ENCODE assay signal across 20 cellular contexts in genomic region chr7:32536016-32536415, GRCh38. TPM values are rescaled to one million over a fixed set of nuclear protein-coding genes. Genes with fewer than 3 reads are reported as not detected.
A peak's percentile ranks its signal among the peaks of the same experiment; 100 is the strongest.
DNase-seq lines count a peak whose midpoint lies in the region; ATAC-seq and TF ChIP-seq lines count a peak whose summit lies in the region.
"Had no signal": no experiment of that assay in that cellular context is flagged by ENCODE, and none has a peak within 500 bp of the region (broad histone marks: within the 10 kb centered on the region; RNA-seq: fewer than 3 reads in every experiment).

No MANE protein-coding gene starts in this region.

- peaks cover 22% of the 10 kb centered on the region for H3K36me3 Mint-ChIP-seq in activated CD8-positive, alpha-beta T cell treated with anti-CD3 and anti-CD28 coated beads for 36 hours (ENCODE audit: low read depth)
- peaks cover 28% of the 10 kb centered on the region for H3K36me3 Mint-ChIP-seq in activated CD8-positive, alpha-beta T cell treated with anti-CD3 and anti-CD28 coated beads, Interleukin-2, amount 10 ng/mL, durations not matched to agents 7 days and 5 days (ENCODE audit: low read depth)
- H3K36me3 Mint-ChIP-seq in Calu3 (ENCODE audit: insufficient read depth, unreplicated experiment), result peaks cover 11% of the 10 kb centered on the region
- H3K36me3 Mint-ChIP-seq in memory B cell, result peaks cover 3% of the 10 kb centered on the region
- peaks cover 11% of the 10 kb centered on the region for H3K36me3 Mint-ChIP-seq in T-helper 2 cell treated with Interferon-gamma antibody and Interleukin-4, amounts not matched to agents 5 μg/mL and 100 μg/mL, for 36 hours (ENCODE audit: low read depth)

- H3K9me2 ChIP-seq in PC-3 (replicated peaks; ENCODE audit: low read length), result no peaks in the 10 kb centered on the region

- POLR2A ChIA-PET in activated CD8-positive, alpha-beta T cell treated with anti-CD3 and anti-CD28 coated beads for 36 hours (lab: Charles Lee), result interaction anchor here (0.7 to 1.0 kb wide), 2 partner anchors 14 to 32 kb away, joined by 3 read pairs; no protein-coding TSS in a partner anchor
- POLR2A ChIA-PET in activated CD8-positive, alpha-beta T cell treated with anti-CD3 and anti-CD28 coated beads, Interleukin-2, amount 10 ng/mL, durations not matched to agents 7 days and 5 days (lab: Charles Lee), result no interaction called here
- POLR2A ChIA-PET in PC-3 (lab: Charles Lee; ENCODE audit: unreplicated experiment), result interaction anchor here (0.5 kb wide), 1 partner anchor 9 kb away, joined by 3 read pairs; no protein-coding TSS in a partner anchor

- intact Hi-C loops in activated CD8-positive, alpha-beta T cell treated with anti-CD3 and anti-CD28 coated beads for 36 hours (cut with micrococcal nuclease), result no loop called here
- intact Hi-C loops in Calu3 (cut with micrococcal nuclease; ENCODE audit: unreplicated experiment) (loop anchor here (2.0 kb wide), 1 partner anchor 35 kb away; no protein-coding TSS in a partner anchor), PC-3 (cut with micrococcal nuclease) (loop anchor here (2.0 kb wide), 1 partner anchor 35 kb away; no protein-coding TSS in a partner anchor), heart left ventricle (cut with DNase I) (no loop called here)

- H3F3A ChIP-seq in PC-3 (ENCODE audit: low read length, unreplicated experiment), result no peaks in the 10 kb centered on the region

- no peaks in the 10 kb centered on the region for H3K9me3 Mint-ChIP-seq in activated CD8-positive, alpha-beta T cell treated with anti-CD3 and anti-CD28 coated beads for 36 hours
- H3K9me3 Mint-ChIP-seq in activated CD8-positive, alpha-beta T cell treated with anti-CD3 and anti-CD28 coated beads, Interleukin-2, amount 10 ng/mL, durations not matched to agents 7 days and 5 days (ENCODE audit: insufficient read depth), result no peaks in the 10 kb centered on the region
- H3K9me3 Mint-ChIP-seq in Calu3 (ENCODE audit: low read depth, unreplicated experiment) (no peaks in the 10 kb centered on the region), memory B cell (no peaks in the 10 kb centered on the region)
- no peaks in the 10 kb centered on the region for H3K9me3 Mint-ChIP-seq in T-helper 2 cell treated with Interferon-gamma antibody and Interleukin-4, amounts not matched to agents 5 μg/mL and 100 μg/mL, for 36 hours

- peaks cover 18% of the 10 kb centered on the region for H3K4me1 ChIP-seq in PC-3 (ENCODE audit: insufficient read depth, low read length)
- H3K4me1 ChIP-seq in heart left ventricle, result peaks cover 0 to 32% (median 10%) of the 10 kb centered on the region in 12 donors

- no peak for TF ChIP-seq POLR2A in heart left ventricle (IDR thresholded peaks at IDR 0.05)

- BruUV-seq in Calu3 (replicated peaks; lab: Mats Ljungman, UMichigan) (no TSS peak), PC-3 (replicated peaks; lab: Mats Ljungman, UMichigan) (no TSS peak)

- H3K4me2 ChIP-seq in PC-3 (ENCODE audit: low read length), result no peak overlapping the region

- H3K4me3 Mint-ChIP-seq in activated CD8-positive, alpha-beta T cell treated with anti-CD3 and anti-CD28 coated beads for 36 hours, result no peak overlapping the region
- no peak overlapping the region for H3K4me3 Mint-ChIP-seq in activated CD8-positive, alpha-beta T cell treated with anti-CD3 and anti-CD28 coated beads, Interleukin-2, amount 10 ng/mL, durations not matched to agents 7 days and 5 days
- no peak overlapping the region for H3K4me3 Mint-ChIP-seq in Calu3 (ENCODE audit: low read depth, unreplicated experiment)
- no peak overlapping the region for H3K4me3 Mint-ChIP-seq in memory B cell
- no peak overlapping the region for H3K4me3 Mint-ChIP-seq in T-helper 2 cell treated with Interferon-gamma antibody and Interleukin-4, amounts not matched to agents 5 μg/mL and 100 μg/mL, for 36 hours

- CTCF ChIA-PET in activated CD8-positive, alpha-beta T cell treated with anti-CD3 and anti-CD28 coated beads for 36 hours (lab: Charles Lee), result no interaction called here
- CTCF ChIA-PET in activated CD8-positive, alpha-beta T cell treated with anti-CD3 and anti-CD28 coated beads, Interleukin-2, amount 10 ng/mL, durations not matched to agents 7 days and 5 days (lab: Charles Lee), result no interaction called here
- CTCF ChIA-PET in Calu3 (lab: Charles Lee) (no interaction called here), PC-3 (lab: Charles Lee) (no interaction called here)

- H4K20me1 ChIP-seq in PC-3 (ENCODE audit: low read length), result no peaks in the 10 kb centered on the region

- no peaks in the 10 kb centered on the region for H3K9me3 ChIP-seq in PC-3 (ENCODE audit: low read length)
- no peaks in the 10 kb centered on the region for H3K9me3 ChIP-seq in heart left ventricle

- H3K36me3 ChIP-seq in PC-3 (ENCODE audit: low read depth, low read length), result no peaks in the 10 kb centered on the region
- peaks cover 0 to 10% (median 0%) of the 10 kb centered on the region in 9 donors for H3K36me3 ChIP-seq in heart left ventricle

- no peak overlapping the region for H3K9ac ChIP-seq in PC-3 (ENCODE audit: low read length)

- TF ChIP-seq CTCF in activated CD8-positive, alpha-beta T cell treated with anti-CD3 and anti-CD28 coated beads for 36 hours (IDR thresholded peaks at IDR 0.05), result no peak
- TF ChIP-seq CTCF in Calu3 (IDR thresholded peaks at IDR 0.05; ENCODE audit: unreplicated experiment), result no peak
- TF ChIP-seq CTCF in PC-3 (conservative IDR thresholded peaks at IDR 0.05; ENCODE audit: low read depth, low read length), result no peak
- no peak for TF ChIP-seq CTCF in heart left ventricle (IDR thresholded peaks at IDR 0.05)

- no peak for ATAC-seq in activated CD8-positive, alpha-beta T cell treated with anti-CD3 and anti-CD28 coated beads for 36 hours
- ATAC-seq in activated CD8-positive, alpha-beta T cell treated with anti-CD3 and anti-CD28 coated beads, Interleukin-2, amount 10 ng/mL, durations not matched to agents 7 days and 5 days, result no peak
- ATAC-seq in PC-3 (peak; percentile 17), memory B cell (ENCODE audit: low read depth) (no peak), heart left ventricle (no peak), GM19324 (IDR thresholded peaks at IDR 0.05; ENCODE audit: low FRiP score, unreplicated experiment) (no peak)
- ATAC-seq: Right ventricle myocardium inferior had no signal

- H3K27ac ChIP-seq in PC-3 (ENCODE audit: low read length) (no peak overlapping the region), heart left ventricle (no peak overlapping the region)

- H3K27me3 ChIP-seq in PC-3 (ENCODE audit: low read length) (no peaks in the 10 kb centered on the region), heart left ventricle (no peaks in the 10 kb centered on the region)

- H3K27me3 Mint-ChIP-seq in activated CD8-positive, alpha-beta T cell treated with anti-CD3 and anti-CD28 coated beads for 36 hours, result no peaks in the 10 kb centered on the region
- no peaks in the 10 kb centered on the region for H3K27me3 Mint-ChIP-seq in activated CD8-positive, alpha-beta T cell treated with anti-CD3 and anti-CD28 coated beads, Interleukin-2, amount 10 ng/mL, durations not matched to agents 7 days and 5 days (ENCODE audit: low read depth)
- H3K27me3 Mint-ChIP-seq in Calu3 (ENCODE audit: unreplicated experiment), result no peaks in the 10 kb centered on the region
- H3K27me3 Mint-ChIP-seq in memory B cell, result no peaks in the 10 kb centered on the region
- no peaks in the 10 kb centered on the region for H3K27me3 Mint-ChIP-seq in T-helper 2 cell treated with Interferon-gamma antibody and Interleukin-4, amounts not matched to agents 5 μg/mL and 100 μg/mL, for 36 hours (ENCODE audit: low read depth)

- no peak for DNase-seq in activated CD8-positive, alpha-beta T cell treated with anti-CD3 and anti-CD28 coated beads for 36 hours
- DNase-seq in activated CD8-positive, alpha-beta T cell treated with anti-CD3 and anti-CD28 coated beads, Interleukin-2, amount 10 ng/mL, durations not matched to agents 7 days and 5 days, result no peak
- no peak for DNase-seq in Calu3
- DNase-seq in PC-3, result no peak
- no peak for DNase-seq in memory B cell (ENCODE audit: low spot score in 2 of 2)
- no peak for DNase-seq in heart left ventricle
- DNase-seq in T-helper 2 cell treated with Interferon-gamma antibody and Interleukin-4, amounts not matched to agents 5 μg/mL and 100 μg/mL, for 36 hours (ENCODE audit: low spot score), result no peak
- DNase-seq: 8988T, AML-193, DMS53, GF-D8, KG1, NCI-H1092 treated with DMSO at 0.1 percent for 48 hours, NCI-H1436 treated with DMSO at 0.1 percent for 48 hours, NCI-H2029, NCI-H2171, NCI-H524 treated with DMSO at 0.1 percent for 48 hours, OCI-M1 had no signal

- peaks cover 51% of the 10 kb centered on the region for H3K4me1 Mint-ChIP-seq in activated CD8-positive, alpha-beta T cell treated with anti-CD3 and anti-CD28 coated beads for 36 hours (ENCODE audit: low read depth)
- H3K4me1 Mint-ChIP-seq in activated CD8-positive, alpha-beta T cell treated with anti-CD3 and anti-CD28 coated beads, Interleukin-2, amount 10 ng/mL, durations not matched to agents 7 days and 5 days (ENCODE audit: low read depth), result peaks cover 17% of the 10 kb centered on the region
- H3K4me1 Mint-ChIP-seq in Calu3 (ENCODE audit: low read depth, unreplicated experiment) (peaks cover 32% of the 10 kb centered on the region), memory B cell (peaks cover 8% of the 10 kb centered on the region)
- H3K4me1 Mint-ChIP-seq in T-helper 2 cell treated with Interferon-gamma antibody and Interleukin-4, amounts not matched to agents 5 μg/mL and 100 μg/mL, for 36 hours (ENCODE audit: low read depth), result peaks cover 10% of the 10 kb centered on the region

- H3K4me3 ChIP-seq in PC-3 (ENCODE audit: low read length) (no peak overlapping the region), heart left ventricle (no peak overlapping the region)

- H2AFZ ChIP-seq in PC-3 (ENCODE audit: low read length), result no peak overlapping the region

- H3K79me2 ChIP-seq in PC-3 (ENCODE audit: low read length), result peaks cover 30% of the 10 kb centered on the region

- H3K27ac Mint-ChIP-seq in activated CD8-positive, alpha-beta T cell treated with anti-CD3 and anti-CD28 coated beads for 36 hours, result peak overlapping the region; percentile 17
- H3K27ac Mint-ChIP-seq in activated CD8-positive, alpha-beta T cell treated with anti-CD3 and anti-CD28 coated beads, Interleukin-2, amount 10 ng/mL, durations not matched to agents 7 days and 5 days, result no peak overlapping the region
- H3K27ac Mint-ChIP-seq in Calu3 (ENCODE audit: unreplicated experiment) (peak overlapping the region; percentile 38), memory B cell (peak overlapping the region; percentile 17)
- no peak overlapping the region for H3K27ac Mint-ChIP-seq in T-helper 2 cell treated with Interferon-gamma antibody and Interleukin-4, amounts not matched to agents 5 μg/mL and 100 μg/mL, for 36 hours

- 69 to 98% (median 88%) methylated on average over 2 of the region's 2 CpGs for WGBS in heart left ventricle, 4 donors

RNA-seq across cellular contexts. Expression of gene AVL9, which starts 40.7 kb away (rescaled TPM):
- 10 to 100 TPM; 54.0 to 63.5 TPM for total RNA-seq in activated CD8-positive, alpha-beta T cell treated with anti-CD3 and anti-CD28 coated beads for 36 hours
- total RNA-seq in activated CD8-positive, alpha-beta T cell treated with anti-CD3 and anti-CD28 coated beads, Interleukin-2, amount 10 ng/mL, durations not matched to agents 7 days and 5 days, result 10 to 100 TPM; 29.6 to 30.1 TPM
- total RNA-seq in Calu3 (2022) (86.1 and 86.6 TPM in 2 replicates), PC-3 (2014; rRNA removed) (11.3 and 13.2 TPM in 2 replicates), heart left ventricle (10 to 100 TPM in 7 of 9 donors, 1 to 10 TPM in 2; 7.1 to 22.3 (median 16.7) TPM)
- 10 to 100 TPM in 1 of 2 donors, 1 to 10 TPM in 1; 4.6 to 15.6 TPM for polyA plus RNA-seq in heart left ventricle

RNA-seq across cellular contexts. Expression of gene LSM5, which starts 45.8 kb away (rescaled TPM):
- total RNA-seq in activated CD8-positive, alpha-beta T cell treated with anti-CD3 and anti-CD28 coated beads for 36 hours, result 100 to 1,000 TPM; 122 to 124 TPM
- 10 to 100 TPM; 94.4 to 97.1 TPM for total RNA-seq in activated CD8-positive, alpha-beta T cell treated with anti-CD3 and anti-CD28 coated beads, Interleukin-2, amount 10 ng/mL, durations not matched to agents 7 days and 5 days
- 146 and 160 TPM in 2 replicates for total RNA-seq in Calu3 (2022)
- total RNA-seq in PC-3 (2014; rRNA removed), result 24.8 and 38.9 TPM in 2 replicates
- 10 to 100 TPM; 10.8 to 43.0 (median 35.6) TPM for total RNA-seq in heart left ventricle
- 10 to 100 TPM; 55.2 to 67.5 TPM for polyA plus RNA-seq in heart left ventricle

Comparison
In these comparisons a context has a peak if more than half of its experiments do, and no peak if none do; other contexts are left out.
1. H3K27ac Mint-ChIP-seq: peak in activated CD8-positive, alpha-beta T cell treated with anti-CD3 and anti-CD28 coated beads for 36 hours (single experiment), Calu3 (single experiment) and memory B cell (single experiment); none in activated CD8-positive, alpha-beta T cell treated with anti-CD3 and anti-CD28 coated beads, Interleukin-2, amount 10 ng/mL, durations not matched to agents 7 days and 5 days (single experiment) and T-helper 2 cell treated with Interferon-gamma antibody and Interleukin-4, amounts not matched to agents 5 μg/mL and 100 μg/mL, for 36 hours (single experiment).
2. intact Hi-C loops: an anchor here in Calu3 (2.0 kb wide) and PC-3 (2.0 kb wide); none called in activated CD8-positive, alpha-beta T cell treated with anti-CD3 and anti-CD28 coated beads for 36 hours and heart left ventricle.